Comparison of ENCODE assay signal across 19 cellular contexts in genomic region chr5:4987431-4987830, GRCh38.
DNase-seq lines count a peak whose midpoint lies in the region; ATAC-seq and TF ChIP-seq lines count a peak whose summit lies in the region.
"Had no signal": no experiment of that assay in that cellular context is flagged by ENCODE, and none has a peak within 500 bp of the region (broad histone marks: within the 10 kb centered on the region; RNA-seq: fewer than 3 reads in every experiment).

No MANE protein-coding gene starts in this region.

- no peak overlapping the region for H3K4me3 ChIP-seq in AG10803 (ENCODE audit: low read length)
- no peak overlapping the region for H3K4me3 ChIP-seq in subcutaneous abdominal adipose tissue (ENCODE audit: low read depth in 1 of 5, low read length in 5 of 5)
- H3K4me3 ChIP-seq in SJCRH30 = no peak overlapping the region
- H3K4me3 ChIP-seq: BLaER1 treated with 17β-estradiol and CSF1 and Interleukin-3, amounts not matched to agents 10 nM and 100 nM had no signal

- no peak for ATAC-seq in GM18858 (IDR thresholded peaks at IDR 0.05; ENCODE audit: unreplicated experiment)

- H3K36me3 ChIP-seq in subcutaneous abdominal adipose tissue (ENCODE audit: control insufficient read depth in 5 of 5, insufficient read depth in 5 of 5, low read length in 5 of 5) (no peaks in the 10 kb centered on the region), SJCRH30 (no peaks in the 10 kb centered on the region)
- H3K36me3 ChIP-seq: BE2C; BLaER1 treated with 17β-estradiol and CSF1 and Interleukin-3, amounts not matched to agents 10 nM and 100 nM had no signal

- TF ChIP-seq CTCF in AG10803 (conservative IDR thresholded peaks at IDR 0.05; ENCODE audit: low read length) = no peak

- H3K4me1 ChIP-seq in subcutaneous abdominal adipose tissue (ENCODE audit: control insufficient read depth in 5 of 5, insufficient read depth in 5 of 5, low read length in 5 of 5) (peaks cover 0 to 33% (median 11%) of the 10 kb centered on the region in 5 donors), SJCRH30 (no peaks in the 10 kb centered on the region)
- H3K4me1 ChIP-seq: BE2C; BLaER1 treated with 17β-estradiol and CSF1 and Interleukin-3, amounts not matched to agents 10 nM and 100 nM had no signal

- peak; percentile 33 for DNase-seq in AG10803 (ENCODE audit: low read depth)
- peak; percentile 34 for DNase-seq in astrocyte of the hippocampus (ENCODE audit: low read depth, low spot score)
- peak; percentile 30 for DNase-seq in kidney tubule cell (ENCODE audit: low spot score)
- DNase-seq in SJCRH30 = no peak
- no peak for DNase-seq in GM03348 (ENCODE audit: low spot score)
- DNase-seq: AML-193; BE2C; Calu3; CD4-positive, alpha-beta T cell; CD8-positive, alpha-beta memory T cell; DMS53; DMS79 treated with DMSO at 0.1 percent for 48 hours; GF-D8; H7; HCEC 1CT had no signal

- no peak overlapping the region for H3K9ac ChIP-seq in subcutaneous abdominal adipose tissue (ENCODE audit: low read length in 5 of 5)
- H3K9ac ChIP-seq: BLaER1 treated with 17β-estradiol and CSF1 and Interleukin-3, amounts not matched to agents 10 nM and 100 nM had no signal

- H3K27me3 ChIP-seq in subcutaneous abdominal adipose tissue (ENCODE audit: control insufficient read depth in 5 of 5, insufficient read depth in 4 of 5, low read length in 5 of 5) (no peaks in the 10 kb centered on the region), SJCRH30 (no peaks in the 10 kb centered on the region)
- H3K27me3 ChIP-seq: BLaER1 treated with 17β-estradiol and CSF1 and Interleukin-3, amounts not matched to agents 10 nM and 100 nM had no signal

- no peaks in the 10 kb centered on the region for H3K9me3 ChIP-seq in subcutaneous abdominal adipose tissue (ENCODE audit: control insufficient read depth in 5 of 5, low read length in 5 of 5)
- H3K9me3 ChIP-seq in SJCRH30 (replicated peaks) = no peaks in the 10 kb centered on the region
- H3K9me3 ChIP-seq: BE2C; BLaER1 treated with 17β-estradiol and CSF1 and Interleukin-3, amounts not matched to agents 10 nM and 100 nM had no signal

- H3K27ac ChIP-seq in subcutaneous abdominal adipose tissue (ENCODE audit: low read depth, low read length) (peak overlapping the region; percentile 37), SJCRH30 (no peak overlapping the region)
- H3K27ac ChIP-seq: 22Rv1; BLaER1 treated with 17β-estradiol and CSF1 and Interleukin-3, amounts not matched to agents 10 nM and 100 nM had no signal

Comparison
In these comparisons a context has a peak if more than half of its experiments do, and no peak if none do; other contexts are left out.
1. DNase-seq: peak in AG10803 (single experiment), astrocyte of the hippocampus (single experiment) and kidney tubule cell (single experiment); none in SJCRH30 (0 of 2) and GM03348 (single experiment).